ENCODE assay signal across 26 cellular contexts in the genomic region with DNA sequence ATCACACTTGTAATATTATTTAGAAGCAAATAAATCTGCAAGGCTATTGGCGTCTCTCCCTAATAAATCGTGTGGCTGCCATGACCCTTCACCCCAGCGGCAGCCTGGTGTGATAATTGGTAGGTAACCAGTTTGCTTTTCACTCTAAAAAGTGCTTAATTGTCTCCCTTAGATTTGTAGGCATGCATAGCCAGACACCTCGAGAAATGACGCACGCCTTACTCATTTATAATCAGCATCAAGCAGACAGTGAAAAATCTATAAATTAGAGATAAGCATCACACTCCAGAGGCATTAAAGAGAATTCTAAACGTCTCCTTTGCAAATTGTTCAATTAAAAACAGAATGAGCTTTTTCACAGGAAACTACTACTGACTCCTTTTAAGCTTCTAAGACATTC.
DNase-seq lines count a peak whose midpoint lies in the region; ATAC-seq and TF ChIP-seq lines count a peak whose summit lies in the region.
"Had no signal": no experiment of that assay in that cellular context is flagged by ENCODE, and none has a peak within 500 bp of the region (broad histone marks: within the 10 kb centered on the region; RNA-seq: fewer than 3 reads in every experiment).

No MANE protein-coding gene starts in this region.

- no peaks in the 10 kb centered on the region for H3K9me3 Mint-ChIP-seq in activated CD8-positive, alpha-beta memory T cell treated with anti-CD3 and anti-CD28 coated beads, Interleukin-2, amount 10 ng/mL, durations not matched to agents 7 days and 5 days (ENCODE audit: low read depth)
- no peaks in the 10 kb centered on the region for H3K9me3 Mint-ChIP-seq in T-helper 2 cell treated with Interferon-gamma antibody and Interleukin-4, amounts not matched to agents 5 μg/mL and 100 μg/mL, for 36 hours
- no peaks in the 10 kb centered on the region for H3K9me3 Mint-ChIP-seq in CD8-positive, alpha-beta T cell
- H3K9me3 Mint-ChIP-seq: activated B cell treated with CpG ODN at 0.5 μM for 24 hours; activated naive CD8-positive, alpha-beta T cell treated with anti-CD3 and anti-CD28 coated beads, Interleukin-2, amount 10 ng/mL, durations not matched to agents 7 days and 5 days; immature natural killer cell; mesothelial cell of epicardium; naive thymus-derived CD4-positive, alpha-beta T cell had no signal

- H3K9me3 ChIP-seq in CD8-positive, alpha-beta T cell (ENCODE audit: low read length), result no peaks in the 10 kb centered on the region
- H3K9me3 ChIP-seq: BE2C, left ventricle myocardium inferior, suprapubic skin had no signal

- POLR2A ChIA-PET in CD8-positive, alpha-beta T cell (lab: Charles Lee), result no interaction called here

- no peak overlapping the region for H3K4me3 Mint-ChIP-seq in activated CD8-positive, alpha-beta memory T cell treated with anti-CD3 and anti-CD28 coated beads, Interleukin-2, amount 10 ng/mL, durations not matched to agents 7 days and 5 days
- no peak overlapping the region for H3K4me3 Mint-ChIP-seq in T-helper 2 cell treated with Interferon-gamma antibody and Interleukin-4, amounts not matched to agents 5 μg/mL and 100 μg/mL, for 36 hours
- H3K4me3 Mint-ChIP-seq in CD8-positive, alpha-beta T cell, result no peak overlapping the region
- H3K4me3 Mint-ChIP-seq: activated B cell treated with CpG ODN at 0.5 μM for 24 hours; activated naive CD8-positive, alpha-beta T cell treated with anti-CD3 and anti-CD28 coated beads, Interleukin-2, amount 10 ng/mL, durations not matched to agents 7 days and 5 days; immature natural killer cell; mesothelial cell of epicardium; naive thymus-derived CD4-positive, alpha-beta T cell had no signal

- ATAC-seq in activated CD8-positive, alpha-beta memory T cell treated with anti-CD3 and anti-CD28 coated beads, Interleukin-2, amount 10 ng/mL, durations not matched to agents 7 days and 5 days, result no peak
- ATAC-seq in CD8-positive, alpha-beta T cell, result no peak
- ATAC-seq: naive thymus-derived CD4-positive, alpha-beta T cell had no signal

- peaks cover 9% of the 10 kb centered on the region for H3K4me1 Mint-ChIP-seq in activated CD8-positive, alpha-beta memory T cell treated with anti-CD3 and anti-CD28 coated beads, Interleukin-2, amount 10 ng/mL, durations not matched to agents 7 days and 5 days
- H3K4me1 Mint-ChIP-seq in T-helper 2 cell treated with Interferon-gamma antibody and Interleukin-4, amounts not matched to agents 5 μg/mL and 100 μg/mL, for 36 hours (ENCODE audit: low read depth), result peaks cover 2% of the 10 kb centered on the region
- H3K4me1 Mint-ChIP-seq in CD8-positive, alpha-beta T cell (ENCODE audit: low read depth), result no peaks in the 10 kb centered on the region
- H3K4me1 Mint-ChIP-seq: activated B cell treated with CpG ODN at 0.5 μM for 24 hours had no signal

- no peaks in the 10 kb centered on the region for H3K27me3 ChIP-seq in CD8-positive, alpha-beta T cell (ENCODE audit: insufficient read depth, low read length)
- H3K27me3 ChIP-seq: BE2C, suprapubic skin had no signal

- no peaks in the 10 kb centered on the region for H3K36me3 Mint-ChIP-seq in activated CD8-positive, alpha-beta memory T cell treated with anti-CD3 and anti-CD28 coated beads, Interleukin-2, amount 10 ng/mL, durations not matched to agents 7 days and 5 days
- H3K36me3 Mint-ChIP-seq in T-helper 2 cell treated with Interferon-gamma antibody and Interleukin-4, amounts not matched to agents 5 μg/mL and 100 μg/mL, for 36 hours (ENCODE audit: low read depth), result no peaks in the 10 kb centered on the region
- H3K36me3 Mint-ChIP-seq in CD8-positive, alpha-beta T cell, result no peaks in the 10 kb centered on the region
- H3K36me3 Mint-ChIP-seq: activated naive CD8-positive, alpha-beta T cell treated with anti-CD3 and anti-CD28 coated beads, Interleukin-2, amount 10 ng/mL, durations not matched to agents 7 days and 5 days; immature natural killer cell; mesothelial cell of epicardium; naive thymus-derived CD4-positive, alpha-beta T cell had no signal

- no peaks in the 10 kb centered on the region for H3K4me1 ChIP-seq in CD8-positive, alpha-beta T cell (ENCODE audit: insufficient read depth, low read length)
- H3K4me1 ChIP-seq: left ventricle myocardium inferior, suprapubic skin had no signal

- peak; percentile 0 for DNase-seq in activated CD8-positive, alpha-beta memory T cell treated with anti-CD3 and anti-CD28 coated beads, Interleukin-2, amount 10 ng/mL, durations not matched to agents 7 days and 5 days
- no peak for DNase-seq in activated CD8-positive, alpha-beta memory T cell treated with anti-CD3 and anti-CD28 coated beads, Interleukin-2, amount 50 U/mL, for 4 hours
- peak; percentile 20 for DNase-seq in NCI-H774 (lab: John Stamatoyannopoulos, UW)
- peak; percentile 71 for DNase-seq in epithelial cell of esophagus (ENCODE audit: low read depth)
- DNase-seq in DMS 273 (lab: John Stamatoyannopoulos, UW; ENCODE audit: unreplicated experiment), result no peak
- no peak for DNase-seq in T-helper 2 cell treated with Interferon-gamma antibody and Interleukin-4, amounts not matched to agents 5 μg/mL and 100 μg/mL, for 36 hours (ENCODE audit: low spot score)
- no peak for DNase-seq in NCI-H1092 treated with DMSO at 0.1 percent for 48 hours (lab: John Stamatoyannopoulos, UW)
- DNase-seq in CD8-positive, alpha-beta T cell, result no peak
- DNase-seq: activated B cell treated with CpG ODN at 0.5 μM for 24 hours; activated CD4-positive, alpha-beta T cell treated with anti-CD3 and anti-CD28 coated beads, Interleukin-2, amount 50 U/mL, for 48 hours; activated effector memory CD4-positive, alpha-beta T cell treated with Interleukin-2 at 50 U/mL for 16 hours; activated naive CD8-positive, alpha-beta T cell treated with anti-CD3 and anti-CD28 coated beads, Interleukin-2, amount 10 ng/mL, durations not matched to agents 7 days and 5 days; BE2C; cerebellar nuclear complex; hippocampal formation; immature natural killer cell; left ventricle myocardium inferior; naive thymus-derived CD4-positive, alpha-beta T cell; NCI-H1436 treated with DMSO at 0.1 percent for 48 hours; NCI-H2171; NCI-H526; Right ventricle myocardium superior; stimulated activated CD4-positive, alpha-beta T cell treated with anti-CD3 and anti-CD28 coated beads, Interleukin-2, amount 100 ng/mL, for 24 hours had no signal

- no peaks in the 10 kb centered on the region for H3K36me3 ChIP-seq in CD8-positive, alpha-beta T cell (ENCODE audit: insufficient read depth, low read length)
- H3K36me3 ChIP-seq: BE2C, left ventricle myocardium inferior, suprapubic skin had no signal

- no peaks in the 10 kb centered on the region for H3K27me3 Mint-ChIP-seq in activated CD8-positive, alpha-beta memory T cell treated with anti-CD3 and anti-CD28 coated beads, Interleukin-2, amount 10 ng/mL, durations not matched to agents 7 days and 5 days
- H3K27me3 Mint-ChIP-seq in T-helper 2 cell treated with Interferon-gamma antibody and Interleukin-4, amounts not matched to agents 5 μg/mL and 100 μg/mL, for 36 hours (ENCODE audit: low read depth), result no peaks in the 10 kb centered on the region
- H3K27me3 Mint-ChIP-seq in CD8-positive, alpha-beta T cell (ENCODE audit: low read depth), result no peaks in the 10 kb centered on the region
- H3K27me3 Mint-ChIP-seq: activated B cell treated with CpG ODN at 0.5 μM for 24 hours; naive thymus-derived CD4-positive, alpha-beta T cell had no signal

- H3K4me3 ChIP-seq in epithelial cell of esophagus (ENCODE audit: low read length), result no peak overlapping the region
- no peak overlapping the region for H3K4me3 ChIP-seq in CD8-positive, alpha-beta T cell (ENCODE audit: low read depth, low read length)
- H3K4me3 ChIP-seq: left ventricle myocardium inferior, skin epidermis, suprapubic skin had no signal

- CTCF ChIA-PET in activated CD8-positive, alpha-beta memory T cell treated with anti-CD3 and anti-CD28 coated beads, Interleukin-2, amount 10 ng/mL, durations not matched to agents 7 days and 5 days (lab: Charles Lee), result no interaction called here
- CTCF ChIA-PET in CD8-positive, alpha-beta T cell (lab: Charles Lee), result no interaction called here

- no peak overlapping the region for H3K27ac ChIP-seq in CD8-positive, alpha-beta T cell (ENCODE audit: low read depth, low read length)
- H3K27ac ChIP-seq: left ventricle myocardium inferior, suprapubic skin had no signal

- no peak overlapping the region for H3K27ac Mint-ChIP-seq in activated CD8-positive, alpha-beta memory T cell treated with anti-CD3 and anti-CD28 coated beads, Interleukin-2, amount 10 ng/mL, durations not matched to agents 7 days and 5 days
- no peak overlapping the region for H3K27ac Mint-ChIP-seq in T-helper 2 cell treated with Interferon-gamma antibody and Interleukin-4, amounts not matched to agents 5 μg/mL and 100 μg/mL, for 36 hours
- H3K27ac Mint-ChIP-seq in CD8-positive, alpha-beta T cell, result no peak overlapping the region
- H3K27ac Mint-ChIP-seq: activated B cell treated with CpG ODN at 0.5 μM for 24 hours; immature natural killer cell; mesothelial cell of epicardium; naive thymus-derived CD4-positive, alpha-beta T cell had no signal

- intact Hi-C loops in CD8-positive, alpha-beta T cell (cut with DNase I, micrococcal nuclease), result no loop called here

- no peak for TF ChIP-seq CTCF in epithelial cell of esophagus (IDR thresholded peaks at IDR 0.05; ENCODE audit: insufficient read depth, low read depth, low read length, missing control alignments)
- no peak for TF ChIP-seq CTCF in CD8-positive, alpha-beta T cell (IDR thresholded peaks at IDR 0.05)

Comparison
In these comparisons a context has a peak if more than half of its experiments do, and no peak if none do; other contexts are left out.
1. DNase-seq: peak in activated CD8-positive, alpha-beta memory T cell treated with anti-CD3 and anti-CD28 coated beads, Interleukin-2, amount 10 ng/mL, durations not matched to agents 7 days and 5 days (single experiment), NCI-H774 (single experiment) and epithelial cell of esophagus (single experiment); none in activated CD8-positive, alpha-beta memory T cell treated with anti-CD3 and anti-CD28 coated beads, Interleukin-2, amount 50 U/mL, for 4 hours (single experiment), DMS 273 (single experiment), T-helper 2 cell treated with Interferon-gamma antibody and Interleukin-4, amounts not matched to agents 5 μg/mL and 100 μg/mL, for 36 hours (single experiment), NCI-H1092 treated with DMSO at 0.1 percent for 48 hours (single experiment) and CD8-positive, alpha-beta T cell (0 of 7).